ENCODE assay signal across 24 cellular contexts in genomic region chr6:36171573-36171972, GRCh38. TPM values are rescaled to one million over a fixed set of nuclear protein-coding genes. Genes with fewer than 3 reads are reported as not detected.
DNase-seq lines count a peak whose midpoint lies in the region; ATAC-seq, FAIRE-seq and TF ChIP-seq lines count a peak whose summit lies in the region.
"Had no signal": no experiment of that assay in that cellular context is flagged by ENCODE, and none has a peak within 500 bp of the region (broad histone marks: within the 10 kb centered on the region; RNA-seq: fewer than 3 reads in every experiment).

No MANE protein-coding gene starts in this region.

- no peak overlapping the region for H3K9ac ChIP-seq in OCI-LY3 (ENCODE audit: low read length)

- H3K4me1 Mint-ChIP-seq in activated CD4-positive, alpha-beta T cell treated with anti-CD3 and anti-CD28 coated beads for 36 hours: peaks cover 21% of the 10 kb centered on the region
- H3K4me1 Mint-ChIP-seq in effector memory CD8-positive, alpha-beta T cell (ENCODE audit: low read depth in 2 of 2): peaks cover 13 to 19% of the 10 kb centered on the region in 2 donors
- peaks cover 12 to 19% of the 10 kb centered on the region in 2 donors for H3K4me1 Mint-ChIP-seq in stimulated activated naive B cell treated with anti-CD40 and anti-IgM and Interleukin-4, amounts not matched to agents 10 μg/mL and 1 μg/mL and 100 μg/mL, for 72 hours

- no peaks in the 10 kb centered on the region for H3K27me3 ChIP-seq in OCI-LY3 (ENCODE audit: low read depth, low read length)
- H3K27me3 ChIP-seq in tibial nerve: no peaks in the 10 kb centered on the region
- H3K27me3 ChIP-seq: foreskin keratinocyte had no signal

- TF ChIP-seq POLR2A in tibial nerve (IDR thresholded peaks at IDR 0.05): no peak

- POLR2A ChIA-PET in activated CD4-positive, alpha-beta T cell treated with anti-CD3 and anti-CD28 coated beads for 36 hours (lab: Charles Lee): no interaction called here

- H3K9me3 ChIP-seq in OCI-LY3 (ENCODE audit: insufficient read depth, low read length): no peaks in the 10 kb centered on the region
- no peaks in the 10 kb centered on the region for H3K9me3 ChIP-seq in tibial nerve

- ATAC-seq in activated CD4-positive, alpha-beta T cell treated with anti-CD3 and anti-CD28 coated beads for 36 hours: no peak
- ATAC-seq in effector memory CD8-positive, alpha-beta T cell (replicated peaks): peak; percentile 51
- ATAC-seq in stimulated activated naive B cell treated with anti-CD40 and anti-IgM and Interleukin-4, amounts not matched to agents 10 μg/mL and 1 μg/mL and 100 μg/mL, for 72 hours (replicated peaks): no peak
- ATAC-seq: activated CD4-positive, CD25-positive, alpha-beta regulatory T cell treated with anti-CD3 and anti-CD28 coated beads, Interleukin-2, amount 50 U/mL, for 24 hours; esophagus mucosa; foreskin keratinocyte had no signal

- no peak overlapping the region for H3K4me3 ChIP-seq in OCI-LY3 (ENCODE audit: low read length)
- no peak overlapping the region for H3K4me3 ChIP-seq in tibial nerve
- H3K4me3 ChIP-seq: coronary artery, left ventricle myocardium inferior, skin epidermis had no signal

- H3K79me2 ChIP-seq in OCI-LY3 (ENCODE audit: low read length): no peaks in the 10 kb centered on the region

- WGBS in tibial nerve, 2 donors: 85 to 92% methylated on average over 2 of the region's 2 CpGs

- peaks cover 2% of the 10 kb centered on the region for H3K9me3 Mint-ChIP-seq in activated CD4-positive, alpha-beta T cell treated with anti-CD3 and anti-CD28 coated beads for 36 hours (ENCODE audit: low read depth)
- H3K9me3 Mint-ChIP-seq in effector memory CD8-positive, alpha-beta T cell: no peaks in the 10 kb centered on the region
- H3K9me3 Mint-ChIP-seq in stimulated activated naive B cell treated with anti-CD40 and anti-IgM and Interleukin-4, amounts not matched to agents 10 μg/mL and 1 μg/mL and 100 μg/mL, for 72 hours: no peaks in the 10 kb centered on the region

- H3K4me3 Mint-ChIP-seq in activated CD4-positive, alpha-beta T cell treated with anti-CD3 and anti-CD28 coated beads for 36 hours: no peak overlapping the region
- no peak overlapping the region for H3K4me3 Mint-ChIP-seq in effector memory CD8-positive, alpha-beta T cell
- no peak overlapping the region for H3K4me3 Mint-ChIP-seq in stimulated activated naive B cell treated with anti-CD40 and anti-IgM and Interleukin-4, amounts not matched to agents 10 μg/mL and 1 μg/mL and 100 μg/mL, for 72 hours

- H3K36me3 ChIP-seq in OCI-LY3 (replicated peaks; ENCODE audit: low read depth, low read length) (no peaks in the 10 kb centered on the region), tibial nerve (peaks cover 0 to 11% (median 0%) of the 10 kb centered on the region in 3 donors)
- H3K36me3 ChIP-seq: left ventricle myocardium inferior had no signal

- no peak for TF ChIP-seq EP300 in tibial nerve (IDR thresholded peaks at IDR 0.05)

- no peak for DNase-seq in activated CD4-positive, alpha-beta T cell treated with anti-CD3 and anti-CD28 coated beads for 36 hours
- no peak for DNase-seq in activated CD4-positive, alpha-beta T cell treated with anti-CD3 and anti-CD28 coated beads for 48 hours
- DNase-seq in GM19239 (ENCODE audit: insufficient read length, low spot score): no peak
- DNase-seq in effector memory CD8-positive, alpha-beta T cell: no peak
- DNase-seq in stimulated activated naive B cell treated with anti-CD40 and anti-IgM and Interleukin-4, amounts not matched to agents 10 μg/mL and 1 μg/mL and 100 μg/mL, for 72 hours: no peak
- no peak for DNase-seq in HK-2 (ENCODE audit: unreplicated experiment)
- no peak for DNase-seq in tibial nerve (ENCODE audit: low spot score in 2 of 2)
- DNase-seq: activated naive CD4-positive, alpha-beta T cell treated with anti-CD3 and anti-CD28 coated beads, Interleukin-2, amount 50 U/mL, for 16 hours; AML-193; anterior cingulate cortex; foreskin keratinocyte; left ventricle myocardium inferior; NCI-H2171 treated with DMSO at 0.1 percent for 48 hours; NCI-H524 treated with DMSO at 0.1 percent for 48 hours; occipital lobe; stimulated activated CD4-positive, alpha-beta T cell treated with anti-CD3 and anti-CD28 coated beads, Interleukin-1b, Interleukin-23, amount 100 ng/mL, for 48 hours; substantia nigra had no signal

- H3K4me1 ChIP-seq in OCI-LY3 (ENCODE audit: low read length) (peaks cover 15% of the 10 kb centered on the region), tibial nerve (no peaks in the 10 kb centered on the region)
- H3K4me1 ChIP-seq: foreskin keratinocyte, left ventricle myocardium inferior had no signal

- intact Hi-C loops in activated CD4-positive, alpha-beta T cell treated with anti-CD3 and anti-CD28 coated beads for 36 hours (cut with DNase I, micrococcal nuclease): no loop called here

- no peak overlapping the region for H3K27ac ChIP-seq in OCI-LY3 (ENCODE audit: low read length)
- no peak overlapping the region for H3K27ac ChIP-seq in tibial nerve
- H3K27ac ChIP-seq: coronary artery, foreskin keratinocyte, left ventricle myocardium inferior, RWPE1, skin epidermis had no signal

- H3K4me2 ChIP-seq in OCI-LY3 (ENCODE audit: low read length): peak overlapping the region; percentile 2; the same call in 1 of the 2 replicates

- peak overlapping the region; percentile 33 for H3K27ac Mint-ChIP-seq in activated CD4-positive, alpha-beta T cell treated with anti-CD3 and anti-CD28 coated beads for 36 hours
- H3K27ac Mint-ChIP-seq in effector memory CD8-positive, alpha-beta T cell: peak overlapping the region in 1 of 2 donors; percentile 29
- no peak overlapping the region for H3K27ac Mint-ChIP-seq in stimulated activated naive B cell treated with anti-CD40 and anti-IgM and Interleukin-4, amounts not matched to agents 10 μg/mL and 1 μg/mL and 100 μg/mL, for 72 hours

- no peaks in the 10 kb centered on the region for H3K27me3 Mint-ChIP-seq in activated CD4-positive, alpha-beta T cell treated with anti-CD3 and anti-CD28 coated beads for 36 hours
- no peaks in the 10 kb centered on the region for H3K27me3 Mint-ChIP-seq in effector memory CD8-positive, alpha-beta T cell
- no peaks in the 10 kb centered on the region for H3K27me3 Mint-ChIP-seq in stimulated activated naive B cell treated with anti-CD40 and anti-IgM and Interleukin-4, amounts not matched to agents 10 μg/mL and 1 μg/mL and 100 μg/mL, for 72 hours

- CTCF ChIA-PET in activated CD4-positive, alpha-beta T cell treated with anti-CD3 and anti-CD28 coated beads for 36 hours (lab: Charles Lee): interaction anchor here (0.5 to 1.5 kb wide), 11 partner anchors 11 to 599 kb away, joined by 3 to 6 read pairs (median 4); no protein-coding TSS in a partner anchor

- TF ChIP-seq CTCF in OCI-LY3 (IDR thresholded peaks at IDR 0.05; ENCODE audit: low read depth, low read length): no peak
- no peak for TF ChIP-seq CTCF in tibial nerve (IDR thresholded peaks at IDR 0.05)

- peak; percentile 88 for FAIRE-seq in GM19239 (lab: Jason Lieb, UNC)
- FAIRE-seq: G401.6 had no signal

- no peaks in the 10 kb centered on the region for H4K20me1 ChIP-seq in OCI-LY3 (ENCODE audit: insufficient read depth, low read length)

- peaks cover 2% of the 10 kb centered on the region for H3K36me3 Mint-ChIP-seq in activated CD4-positive, alpha-beta T cell treated with anti-CD3 and anti-CD28 coated beads for 36 hours (ENCODE audit: low read depth)
- H3K36me3 Mint-ChIP-seq in effector memory CD8-positive, alpha-beta T cell (ENCODE audit: insufficient read depth): no peaks in the 10 kb centered on the region
- peaks cover 6 to 7% of the 10 kb centered on the region in 2 donors for H3K36me3 Mint-ChIP-seq in stimulated activated naive B cell treated with anti-CD40 and anti-IgM and Interleukin-4, amounts not matched to agents 10 μg/mL and 1 μg/mL and 100 μg/mL, for 72 hours

- H2AFZ ChIP-seq in OCI-LY3 (ENCODE audit: low read depth, low read length): no peak overlapping the region

RNA-seq across cellular contexts. Expression of gene BRPF3, which starts 25.0 kb away (rescaled TPM):
- total RNA-seq in activated CD4-positive, alpha-beta T cell treated with anti-CD3 and anti-CD28 coated beads for 36 hours: 10 to 100 TPM; 18.0 to 26.0 TPM
- 10 to 100 TPM; 18.4 to 32.7 (median 23.9) TPM for total RNA-seq in tibial nerve

RNA-seq across cellular contexts. Expression of gene MAPK13, which starts 41.3 kb away (rescaled TPM):
- 10 to 100 TPM; 63.0 to 65.1 TPM for total RNA-seq in activated CD4-positive, alpha-beta T cell treated with anti-CD3 and anti-CD28 coated beads for 36 hours
- 10 to 100 TPM in 2 of 4 donors, 1 to 10 TPM in 2; 2.7 to 11.7 (median 7.2) TPM for total RNA-seq in tibial nerve

Comparison
In these comparisons a context has a peak if more than half of its experiments do, and no peak if none do; other contexts are left out.
1. RNA of gene MAPK13, which starts 41.3 kb away (total RNA-seq): 63.0 to 65.1 TPM in activated CD4-positive, alpha-beta T cell treated with anti-CD3 and anti-CD28 coated beads for 36 hours; 2.7 to 11.7 TPM in tibial nerve; every median in the first group is over 4 times any median in the second.